ENCODE assay signal across 26 cellular contexts in genomic region chr14:21518725-21519124, GRCh38. TPM values are rescaled to one million over a fixed set of nuclear protein-coding genes. Genes with fewer than 3 reads are reported as not detected.
DNase-seq lines count a peak whose midpoint lies in the region; ATAC-seq, FAIRE-seq and TF ChIP-seq lines count a peak whose summit lies in the region.
"Had no signal": no experiment of that assay in that cellular context is flagged by ENCODE, and none has a peak within 500 bp of the region (broad histone marks: within the 10 kb centered on the region; RNA-seq: fewer than 3 reads in every experiment).

No MANE protein-coding gene starts in this region.

- peaks cover 19% of the 10 kb centered on the region for H3K27me3 Mint-ChIP-seq in GM23338 (ENCODE audit: insufficient read depth, low read depth, poor library complexity)
- H3K27me3 Mint-ChIP-seq in endothelial cell (ENCODE audit: unreplicated experiment), result peaks cover 2% of the 10 kb centered on the region
- H3K27me3 Mint-ChIP-seq in neural progenitor cell (ENCODE audit: insufficient read depth, low read depth), result peaks cover 4% of the 10 kb centered on the region
- H3K27me3 Mint-ChIP-seq: CD4-positive, alpha-beta memory T cell had no signal

- H3K79me2 ChIP-seq in GM23338 (replicated peaks; ENCODE audit: insufficient read depth) (peaks cover 23% of the 10 kb centered on the region), neural progenitor cell (ENCODE audit: low read depth) (peaks cover 47% of the 10 kb centered on the region)

- peaks cover 21% of the 10 kb centered on the region for H3K36me3 ChIP-seq in GM23338 (ENCODE audit: insufficient read depth)
- H3K36me3 ChIP-seq in neural progenitor cell, result peaks cover 23% of the 10 kb centered on the region
- peaks cover 0 to 14% (median 0%) of the 10 kb centered on the region in 4 donors for H3K36me3 ChIP-seq in stomach
- H3K36me3 ChIP-seq in thyroid gland, result no peaks in the 10 kb centered on the region
- H3K36me3 ChIP-seq: SJSA1 had no signal

- H3K27ac Mint-ChIP-seq in GM23338 (no peak overlapping the region; the same call in 1 of the 2 replicates), endothelial cell (ENCODE audit: unreplicated experiment) (peak overlapping the region; percentile 5), neural progenitor cell (peak overlapping the region; percentile 68)
- H3K27ac Mint-ChIP-seq: CD4-positive, alpha-beta memory T cell had no signal

- DNase-seq in GM23338 (ENCODE audit: low spot score) (no peak), NCI-H82 (lab: John Stamatoyannopoulos, UW) (peak; percentile 88), endothelial cell (ENCODE audit: low spot score) (no peak), neural progenitor cell (ENCODE audit: low spot score) (peak; percentile 73), stomach (no peak), HTR-8/SVneo (ENCODE audit: insufficient read length, low spot score) (no peak), thyroid gland (no peak)
- DNase-seq: C1 segment of cervical spinal cord; CD4-positive, alpha-beta memory T cell; COR-L47; DMS79; EL; GDM1; NCI-H1048; NCI-H1436; NCI-H187 treated with DMSO at 0.1 percent for 48 hours; NCI-H2171 treated with DMSO at 0.1 percent for 48 hours; NCI-H345; NCI-H510A treated with DMSO at 0.1 percent for 48 hours; NCI-H748 treated with DMSO at 0.1 percent for 48 hours; Right ventricle myocardium superior; RPMI8226 had no signal

- H3K9me3 ChIP-seq in neural progenitor cell (ENCODE audit: low read depth) (no peaks in the 10 kb centered on the region), stomach (no peaks in the 10 kb centered on the region), thyroid gland (no peaks in the 10 kb centered on the region)
- H3K9me3 ChIP-seq: A549, SJSA1 had no signal

- H3K9me2 ChIP-seq in GM23338 (ENCODE audit: insufficient read depth), result no peaks in the 10 kb centered on the region

- peaks cover 36% of the 10 kb centered on the region for H3F3A ChIP-seq in GM23338 (replicated peaks; ENCODE audit: low read depth)
- H3F3A ChIP-seq in neural progenitor cell (ENCODE audit: low read depth), result peaks cover 89% of the 10 kb centered on the region

- H4K20me1 ChIP-seq in GM23338 (replicated peaks; ENCODE audit: insufficient read depth), result peaks cover 20% of the 10 kb centered on the region
- H4K20me1 ChIP-seq in neural progenitor cell (ENCODE audit: low read depth), result peaks cover 54% of the 10 kb centered on the region

- H2AFZ ChIP-seq in GM23338 (no peak overlapping the region), neural progenitor cell (replicated peaks) (no peak overlapping the region)

- H3K27me3 ChIP-seq in GM23338 (ENCODE audit: insufficient read depth) (no peaks in the 10 kb centered on the region), neural progenitor cell (no peaks in the 10 kb centered on the region), stomach (no peaks in the 10 kb centered on the region), thyroid gland (no peaks in the 10 kb centered on the region)

- WGBS in stomach, 5 donors, result 73 to 84% (median 83%) methylated on average over 2 of the region's 2 CpGs
- WGBS in thyroid gland, 2 donors, result 84 to 90% methylated on average over 2 of the region's 2 CpGs

- peak overlapping the region; percentile 85 for H3K27ac ChIP-seq in GM23338 (ENCODE audit: low read depth)
- H3K27ac ChIP-seq in neural progenitor cell, result peak overlapping the region; percentile 76
- no peak overlapping the region for H3K27ac ChIP-seq in stomach
- no peak overlapping the region for H3K27ac ChIP-seq in thyroid gland
- H3K27ac ChIP-seq: A549, SJSA1 had no signal

- H3K4me2 ChIP-seq in GM23338, result peak overlapping the region; percentile 1; the same call in 1 of the 2 replicates
- H3K4me2 ChIP-seq in neural progenitor cell, result peak overlapping the region; percentile 58
- H3K4me2 ChIP-seq: A549 had no signal

- H3K4me1 Mint-ChIP-seq in GM23338 (peaks cover 41% of the 10 kb centered on the region), endothelial cell (ENCODE audit: unreplicated experiment) (no peaks in the 10 kb centered on the region), neural progenitor cell (peaks cover 46% of the 10 kb centered on the region)
- H3K4me1 Mint-ChIP-seq: CD4-positive, alpha-beta memory T cell; IgD-negative memory B cell had no signal

- peaks cover 41% of the 10 kb centered on the region for H3K36me3 Mint-ChIP-seq in GM23338 (ENCODE audit: low read depth)
- H3K36me3 Mint-ChIP-seq in endothelial cell (ENCODE audit: low read depth, unreplicated experiment), result peaks cover 15% of the 10 kb centered on the region
- H3K36me3 Mint-ChIP-seq in neural progenitor cell, result peaks cover 33% of the 10 kb centered on the region
- H3K36me3 Mint-ChIP-seq: CD4-positive, alpha-beta memory T cell; IgD-negative memory B cell had no signal

- TF ChIP-seq POLR2A in stomach (IDR thresholded peaks at IDR 0.05), result no peak
- no peak for TF ChIP-seq POLR2A in thyroid gland (IDR thresholded peaks at IDR 0.05)

- no peak overlapping the region for H3K4me3 ChIP-seq in GM23338
- H3K4me3 ChIP-seq in neural progenitor cell, result peak overlapping the region; percentile 20
- no peak overlapping the region for H3K4me3 ChIP-seq in stomach
- no peak overlapping the region for H3K4me3 ChIP-seq in thyroid gland (replicated peaks in 1 of 3)
- H3K4me3 ChIP-seq: A549, GM12878, SJSA1 had no signal

- no peak; the same call in 2 of the 3 replicates for ATAC-seq in GM23338
- ATAC-seq: A549, GM12878 had no signal

- H3K9ac ChIP-seq in neural progenitor cell, result no peak overlapping the region

- no peak for TF ChIP-seq EP300 in stomach (IDR thresholded peaks at IDR 0.05)

- H3K4me1 ChIP-seq in GM23338 (ENCODE audit: insufficient read depth), result peaks cover 62% of the 10 kb centered on the region
- peaks cover 65% of the 10 kb centered on the region for H3K4me1 ChIP-seq in neural progenitor cell
- H3K4me1 ChIP-seq in stomach, result no peaks in the 10 kb centered on the region
- H3K4me1 ChIP-seq in thyroid gland, result peaks cover 3 to 11% of the 10 kb centered on the region in 2 donors
- H3K4me1 ChIP-seq: A549, SJSA1 had no signal

- no peak for FAIRE-seq in HTR-8/SVneo (lab: Jason Lieb, UNC)
- FAIRE-seq: A549, GM12878 had no signal

- TF ChIP-seq CTCF in GM23338 (conservative IDR thresholded peaks at IDR 0.05; ENCODE audit: low read depth in 2 of 2) (no peak), endothelial cell (IDR thresholded peaks at IDR 0.05; ENCODE audit: unreplicated experiment) (no peak), neural progenitor cell (IDR thresholded peaks at IDR 0.05) (no peak), stomach (IDR thresholded peaks at IDR 0.05) (no peak), thyroid gland (IDR thresholded peaks at IDR 0.05) (no peak)

- H3K4me3 Mint-ChIP-seq in GM23338 (no peak overlapping the region; the same call in 2 of the 3 replicates), endothelial cell (ENCODE audit: unreplicated experiment) (no peak overlapping the region), neural progenitor cell (no peak overlapping the region)
- H3K4me3 Mint-ChIP-seq: CD4-positive, alpha-beta memory T cell had no signal

- intact Hi-C loops in stomach (cut with DNase I; ENCODE audit: low total_unique reads), result no loop called here
- intact Hi-C loops in thyroid gland (cut with DNase I), result no loop called here

- H3K9me3 Mint-ChIP-seq in GM23338 (no peaks in the 10 kb centered on the region), endothelial cell (ENCODE audit: unreplicated experiment) (no peaks in the 10 kb centered on the region), neural progenitor cell (peaks cover 2% of the 10 kb centered on the region)
- H3K9me3 Mint-ChIP-seq: CD4-positive, alpha-beta memory T cell; IgD-negative memory B cell had no signal

TF ChIP-seq in GM23338, 12 proteins besides CTCF, POLR2A, EP300 and RAD21:
- TF ChIP-seq POLR2AphosphoS5 (IDR thresholded peaks at IDR 0.05; ENCODE audit: low read depth), result no peak

RNA-seq across cellular contexts. Expression of gene SALL2, which starts 7.4 kb away (rescaled TPM):
- total RNA-seq in GM23338 (2014; rRNA removed; shearing (Covaris generic)), result 256 and 281 TPM in 2 replicates
- 121 TPM in 2 replicates for polyA plus RNA-seq in GM23338 (2016; fragmentation: Nextera tagmentation; extraction: Ambion mirVana)
- 38.4 TPM for total RNA-seq in endothelial cell (ENCODE audit: unreplicated experiment)
- total RNA-seq in neural progenitor cell (ENCODE audit: low replicate concordance), result 263 and 394 TPM in 2 replicates
- total RNA-seq in stomach, result 10 to 100 TPM in 1 of 5 donors, 1 to 10 TPM in 2, not detected in 2; 3.3 to 15.2 (median 6.5) TPM
- polyA plus RNA-seq in stomach, result 1 to 10 TPM; 2.5 to 3.1 (median 2.7) TPM
- total RNA-seq in thyroid gland, result 10 to 100 TPM; 21.9 to 24.6 (median 22.5) TPM

RNA-seq across cellular contexts. Expression of gene METTL3, which starts 7.6 kb away (rescaled TPM):
- total RNA-seq in GM23338 (2014; rRNA removed; shearing (Covaris generic)), result 125 and 140 TPM in 2 replicates
- polyA plus RNA-seq in GM23338 (2016; fragmentation: Nextera tagmentation; extraction: Ambion mirVana) (87.0 and 100 TPM in 2 replicates), stomach (10 to 100 TPM in 2 of 3 donors, 1 to 10 TPM in 1; 8.6 to 44.6 (median 20.7) TPM)
- total RNA-seq in endothelial cell (ENCODE audit: unreplicated experiment) (46.1 TPM), neural progenitor cell (ENCODE audit: low replicate concordance) (99.5 and 108 TPM in 2 replicates), stomach (10 to 100 TPM; 18.7 to 84.3 (median 63.8) TPM), thyroid gland (10 to 100 TPM; 70.7 to 83.1 (median 75.4) TPM)

RNA-seq across cellular contexts. Expression of gene TOX4, which starts 41.7 kb away (rescaled TPM):
- total RNA-seq in GM23338 (2014; rRNA removed; shearing (Covaris generic)), result 37.2 and 45.6 TPM in 2 replicates
- polyA plus RNA-seq in GM23338 (2016; fragmentation: Nextera tagmentation; extraction: Ambion mirVana) (67.1 and 72.8 TPM in 2 replicates), stomach (10 to 100 TPM; 17.5 to 29.9 (median 18.7) TPM)
- total RNA-seq in endothelial cell (ENCODE audit: unreplicated experiment) (70.8 TPM), neural progenitor cell (ENCODE audit: low replicate concordance) (34.2 and 35.7 TPM in 2 replicates), stomach (100 to 1,000 TPM in 1 of 5 donors, 10 to 100 TPM in 3, 1 to 10 TPM in 1; 8.4 to 102 (median 55.4) TPM), thyroid gland (10 to 100 TPM; 41.5 to 68.2 (median 52.7) TPM)

RNA-seq across cellular contexts. Expression of gene RAB2B, which starts 42.0 kb away (rescaled TPM):
- 29.9 and 35.7 TPM in 2 replicates for total RNA-seq in GM23338 (2014; rRNA removed; shearing (Covaris generic))
- 11.7 and 12.9 TPM in 2 replicates for polyA plus RNA-seq in GM23338 (2016; fragmentation: Nextera tagmentation; extraction: Ambion mirVana)
- 25.0 TPM for total RNA-seq in endothelial cell (ENCODE audit: unreplicated experiment)
- total RNA-seq in neural progenitor cell (ENCODE audit: low replicate concordance), result 38.5 and 54.2 TPM in 2 replicates
- 10 to 100 TPM; 11.3 to 38.6 (median 32.1) TPM for total RNA-seq in stomach
- 10 to 100 TPM in 1 of 3 donors, 1 to 10 TPM in 2; 6.1 to 14.9 (median 7.0) TPM for polyA plus RNA-seq in stomach
- 10 to 100 TPM; 26.8 to 66.8 (median 38.9) TPM for total RNA-seq in thyroid gland

Comparison
In these comparisons a context has a peak if more than half of its experiments do, and no peak if none do; other contexts are left out.
1. DNase-seq: peak in NCI-H82 (single experiment) and neural progenitor cell (single experiment); none in GM23338 (single experiment), endothelial cell (single experiment), stomach (single experiment), HTR-8/SVneo (single experiment) and thyroid gland (0 of 2).
2. H3K27ac ChIP-seq: peak in GM23338 (single experiment) and neural progenitor cell (single experiment); none in stomach (0 of 5) and thyroid gland (0 of 3).